In the genomic region with DNA sequence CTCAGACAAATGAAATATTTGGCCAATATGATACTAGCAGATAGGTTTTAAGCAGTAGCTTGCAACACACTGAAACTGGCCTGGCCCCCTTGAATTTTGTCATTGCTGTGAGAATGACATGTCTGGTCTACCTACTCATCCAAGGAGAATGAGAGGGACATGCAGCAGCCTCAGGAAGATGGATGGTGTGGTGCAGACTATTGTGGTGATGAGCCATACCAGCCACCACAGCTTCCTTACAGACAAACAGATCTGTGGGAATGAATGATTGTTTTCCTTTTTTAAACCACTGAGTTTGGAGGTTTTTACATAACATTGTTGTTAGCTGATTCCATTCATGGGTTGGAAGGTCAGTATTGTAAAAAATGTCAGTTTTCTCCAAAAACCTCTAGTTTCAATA, we compare ENCODE assay signal across 20 cellular contexts.
"Had no signal": no experiment of that assay in that cellular context is flagged by ENCODE, and none has a peak within 500 bp of the region (broad histone marks: within the 10 kb centered on the region; RNA-seq: fewer than 3 reads in every experiment).

No MANE protein-coding gene starts in this region.

- H3K4me1 Mint-ChIP-seq: activated B cell treated with CpG ODN at 0.5 μM for 24 hours; activated naive CD8-positive, alpha-beta T cell treated with anti-CD3 and anti-CD28 coated beads, Interleukin-2, amount 10 ng/mL, durations not matched to agents 7 days and 5 days; nephron; stimulated activated naive CD8-positive, alpha-beta T cell treated with anti-CD3 and anti-CD28 coated beads, Interleukin-15, amount 100 ng/mL, for 72 hours had no signal

- H3K9me3 ChIP-seq: gastrocnemius medialis, heart left ventricle, lower lobe of right lung, right atrium auricular region, thoracic aorta, upper lobe of right lung had no signal

- H3K27ac ChIP-seq: epithelial cell of prostate, gastrocnemius medialis, heart left ventricle, lower lobe of right lung, right atrium auricular region, thoracic aorta, upper lobe of right lung had no signal

- H3K27ac Mint-ChIP-seq: activated B cell treated with CpG ODN at 0.5 μM for 24 hours; activated naive CD8-positive, alpha-beta T cell treated with anti-CD3 and anti-CD28 coated beads, Interleukin-2, amount 10 ng/mL, durations not matched to agents 7 days and 5 days; nephron; progenitor cell of endocrine pancreas; stimulated activated naive CD8-positive, alpha-beta T cell treated with anti-CD3 and anti-CD28 coated beads, Interleukin-15, amount 100 ng/mL, for 72 hours had no signal

- H3K27me3 Mint-ChIP-seq: activated B cell treated with CpG ODN at 0.5 μM for 24 hours; activated naive CD8-positive, alpha-beta T cell treated with anti-CD3 and anti-CD28 coated beads, Interleukin-2, amount 10 ng/mL, durations not matched to agents 7 days and 5 days; stimulated activated naive CD8-positive, alpha-beta T cell treated with anti-CD3 and anti-CD28 coated beads, Interleukin-15, amount 100 ng/mL, for 72 hours had no signal

- FAIRE-seq: small intestine, TTC549 had no signal

- DNase-seq: activated B cell treated with CpG ODN at 0.5 μM for 24 hours; activated CD4-positive, alpha-beta T cell treated with anti-CD3 and anti-CD28 coated beads for 48 hours; activated CD8-positive, alpha-beta memory T cell treated with anti-CD3 and anti-CD28 coated beads for 24 hours; activated naive CD4-positive, alpha-beta T cell; activated naive CD8-positive, alpha-beta T cell treated with anti-CD3 and anti-CD28 coated beads, Interleukin-2, amount 10 ng/mL, durations not matched to agents 7 days and 5 days; anterior cingulate cortex; gastrocnemius medialis; heart left ventricle; left colon; lower lobe of right lung; occipital lobe; small intestine; stimulated activated naive CD8-positive, alpha-beta T cell treated with anti-CD3 and anti-CD28 coated beads, Interleukin-15, amount 100 ng/mL, for 72 hours; upper lobe of right lung had no signal

- H3K36me3 Mint-ChIP-seq: activated naive CD8-positive, alpha-beta T cell treated with anti-CD3 and anti-CD28 coated beads, Interleukin-2, amount 10 ng/mL, durations not matched to agents 7 days and 5 days had no signal

- H3K36me3 ChIP-seq: gastrocnemius medialis, heart left ventricle, lower lobe of right lung, right atrium auricular region, thoracic aorta, upper lobe of right lung had no signal

- H3K9me3 Mint-ChIP-seq: activated B cell treated with CpG ODN at 0.5 μM for 24 hours; activated naive CD8-positive, alpha-beta T cell treated with anti-CD3 and anti-CD28 coated beads, Interleukin-2, amount 10 ng/mL, durations not matched to agents 7 days and 5 days; stimulated activated naive CD8-positive, alpha-beta T cell treated with anti-CD3 and anti-CD28 coated beads, Interleukin-15, amount 100 ng/mL, for 72 hours had no signal

- H3K4me3 Mint-ChIP-seq: activated B cell treated with CpG ODN at 0.5 μM for 24 hours; activated naive CD8-positive, alpha-beta T cell treated with anti-CD3 and anti-CD28 coated beads, Interleukin-2, amount 10 ng/mL, durations not matched to agents 7 days and 5 days; nephron; stimulated activated naive CD8-positive, alpha-beta T cell treated with anti-CD3 and anti-CD28 coated beads, Interleukin-15, amount 100 ng/mL, for 72 hours had no signal

- H3K27me3 ChIP-seq: gastrocnemius medialis, heart left ventricle, right atrium auricular region, upper lobe of right lung had no signal

- H3K4me1 ChIP-seq: gastrocnemius medialis, heart left ventricle, lower lobe of right lung, right atrium auricular region, upper lobe of right lung had no signal

- H3K4me3 ChIP-seq: gastrocnemius medialis, heart left ventricle, lower lobe of right lung, right atrium auricular region, thoracic aorta, upper lobe of right lung had no signal
